ENCODE assay signal across 7 cellular contexts in genomic region chr1:225767591-225768540, GRCh38.
DNase-seq lines count a peak whose midpoint lies in the region; ATAC-seq and TF ChIP-seq lines count a peak whose summit lies in the region.

No MANE protein-coding gene starts in this region.

- peaks cover 0 to 63% (median 51%) of the 10 kb centered on the region in 4 donors for H3K4me1 ChIP-seq in tibial artery

- no peaks in the 10 kb centered on the region for H3K27me3 ChIP-seq in tibial artery

- TF ChIP-seq CTCF in tibial artery (IDR thresholded peaks at IDR 0.05) = no peak

- H3K27ac ChIP-seq in tibial artery = peak overlapping the region; percentile 58 to 60

- no peaks in the 10 kb centered on the region for H3K9me3 ChIP-seq in tibial artery

- peak; percentile 75 for DNase-seq in NCI-H1092 (lab: John Stamatoyannopoulos, UW)
- peak; percentile 60 for DNase-seq in amniotic epithelial cell (ENCODE audit: low read depth)
- peak; percentile 18 for DNase-seq in kidney glomerular epithelial cell (lab: John Stamatoyannopoulos, UW)
- DNase-seq in tibial artery = peak; percentile 74 to 82
- no peak for DNase-seq in GM19240 (ENCODE audit: insufficient read length, low spot score)
- no peak for DNase-seq in NCI-H524 treated with DMSO at 0.1 percent for 48 hours (lab: John Stamatoyannopoulos, UW)

- no peak for ATAC-seq in HG02642 (IDR thresholded peaks at IDR 0.05; ENCODE audit: poor library complexity, unreplicated experiment)

- H3K4me3 ChIP-seq in tibial artery = no peak overlapping the region

- no peaks in the 10 kb centered on the region for H3K36me3 ChIP-seq in tibial artery

- intact Hi-C loops in tibial artery (cut with DNase I; ENCODE audit: low total_unique reads) = loop anchor here (10.0 kb wide), 1 partner anchor 213 kb away; no protein-coding TSS in a partner anchor

Comparison
In these comparisons a context has a peak if more than half of its experiments do, and no peak if none do; other contexts are left out.
1. DNase-seq: peak in NCI-H1092 (single experiment), amniotic epithelial cell (single experiment), kidney glomerular epithelial cell (single experiment) and tibial artery (2 of 2); none in GM19240 (single experiment) and NCI-H524 treated with DMSO at 0.1 percent for 48 hours (single experiment).